In the genomic region with DNA sequence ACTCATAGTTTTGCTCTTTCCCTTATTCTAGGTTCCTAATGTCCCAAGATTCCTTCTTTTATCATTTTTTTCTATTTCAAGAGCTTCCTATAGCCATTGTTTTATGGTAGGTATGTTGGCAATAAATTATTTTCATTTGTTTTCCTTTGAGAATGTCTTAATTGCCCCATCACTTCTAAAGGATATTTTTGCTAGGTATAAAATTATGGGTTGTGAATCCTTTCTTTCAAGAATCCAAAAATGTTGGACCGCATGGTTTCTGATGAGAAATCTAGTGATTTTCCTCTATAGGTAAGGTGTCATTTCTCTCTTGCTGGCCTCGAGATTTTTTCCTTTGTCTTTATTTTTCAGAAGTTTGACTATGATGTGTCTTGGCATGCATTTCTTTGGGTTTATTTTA, we compare ENCODE assay signal across 35 cellular contexts. TPM values are rescaled to one million over a fixed set of nuclear protein-coding genes. Genes with fewer than 3 reads are reported as not detected.
DNase-seq lines count a peak whose midpoint lies in the region; ATAC-seq, FAIRE-seq and TF ChIP-seq lines count a peak whose summit lies in the region.
"Had no signal": no experiment of that assay in that cellular context is flagged by ENCODE, and none has a peak within 500 bp of the region (broad histone marks: within the 10 kb centered on the region; RNA-seq: fewer than 3 reads in every experiment).

No MANE protein-coding gene starts in this region.

- intact Hi-C loops in HepG2 (cut with micrococcal nuclease; ENCODE audit: unreplicated experiment), result no loop called here
- intact Hi-C loops in right lobe of liver (cut with DNase I), result no loop called here
- intact Hi-C loops in K562 (cut with micrococcal nuclease), result no loop called here
- intact Hi-C loops in activated T-helper 2 cell treated with anti-CD3 and anti-CD28 coated beads, Interferon-gamma antibody, Interleukin-2, Interleukin-4, amounts not matched to agents 10 μg/mL and 5 μg/mL and 100 μg/mL, durations not matched to agents 14 hours and 24 hours and 36 hours (cut with micrococcal nuclease), result no loop called here

- in situ Hi-C loops in HepG2 (cut with HindIII; ENCODE audit: extremely low pct_ligation_motif_present, low pct_unique_long_range_greater_than_20kb), result no loop called here
- in situ Hi-C loops in K562 (cut with MboI), result no loop called here

- H3K4me2 ChIP-seq in HepG2 (ENCODE audit: low read depth, low read length) (no peak overlapping the region), K562 (ENCODE audit: insufficient read depth, low read length) (no peak overlapping the region)
- H3K4me2 ChIP-seq: A549; BLaER1; BLaER1 treated with 17β-estradiol and CSF1 and Interleukin-3, amounts not matched to agents 10 nM and 100 nM had no signal

- H3K79me2 ChIP-seq in HepG2 (ENCODE audit: insufficient read depth, low read length) (no peaks in the 10 kb centered on the region), K562 (ENCODE audit: control insufficient read depth, insufficient read depth, low read length) (no peaks in the 10 kb centered on the region)

- H3K4me3 ChIP-seq in HepG2 (replicated peaks in 1 of 3; ENCODE audit: insufficient read depth in 1 of 3, low read depth in 2 of 3, low read length in 3 of 3) (no peak overlapping the region), right lobe of liver (no peak overlapping the region), HEK293 (ENCODE audit: low read depth, low read length) (no peak overlapping the region), K562 (no peak overlapping the region)
- H3K4me3 ChIP-seq: A549; BLaER1; BLaER1 treated with 17β-estradiol and CSF1 and Interleukin-3, amounts not matched to agents 10 nM and 100 nM had no signal

- no peak overlapping the region for H3K27ac Mint-ChIP-seq in activated T-helper 2 cell treated with anti-CD3 and anti-CD28 coated beads, Interferon-gamma antibody, Interleukin-2, Interleukin-4, amounts not matched to agents 10 μg/mL and 5 μg/mL and 100 μg/mL, durations not matched to agents 14 hours and 24 hours and 36 hours
- H3K27ac Mint-ChIP-seq: B cell; CD14-positive monocyte; CD4-positive, alpha-beta memory T cell; CD4-positive, alpha-beta T cell; CD4-positive, CD25-positive, alpha-beta regulatory T cell; CD8-positive, alpha-beta memory T cell; CD8-positive, alpha-beta T cell had no signal

- H3K36me3 Mint-ChIP-seq in activated T-helper 2 cell treated with anti-CD3 and anti-CD28 coated beads, Interferon-gamma antibody, Interleukin-2, Interleukin-4, amounts not matched to agents 10 μg/mL and 5 μg/mL and 100 μg/mL, durations not matched to agents 14 hours and 24 hours and 36 hours (ENCODE audit: low read depth), result no peaks in the 10 kb centered on the region
- H3K36me3 Mint-ChIP-seq: CD14-positive monocyte; CD8-positive, alpha-beta T cell had no signal

- TF ChIP-seq EP300 in HepG2 (IDR thresholded peaks at IDR 0.05; ENCODE audit: low read depth in 2 of 2, low read length in 2 of 2) (no peak), HepG2 (CRISPR knock-in tag; IDR thresholded peaks at IDR 0.05; ENCODE audit: borderline replicate concordance) (no peak), K562 (IDR thresholded peaks at IDR 0.05; ENCODE audit: low read length) (no peak)

- no peak overlapping the region for H3K27ac ChIP-seq in HepG2 (ENCODE audit: extremely low read length, insufficient read depth, low read length)
- no peak overlapping the region for H3K27ac ChIP-seq in right lobe of liver
- H3K27ac ChIP-seq in HEK293 (ENCODE audit: extremely low read depth, low read depth, low read length), result no peak overlapping the region
- no peak overlapping the region for H3K27ac ChIP-seq in K562 (ENCODE audit: extremely low read depth, low read depth, low read length)
- H3K27ac ChIP-seq: 22Rv1; A549; BLaER1; BLaER1 treated with 17β-estradiol and CSF1 and Interleukin-3, amounts not matched to agents 10 nM and 100 nM; C4-2B had no signal

- no peaks in the 10 kb centered on the region for H3K4me1 Mint-ChIP-seq in activated T-helper 2 cell treated with anti-CD3 and anti-CD28 coated beads, Interferon-gamma antibody, Interleukin-2, Interleukin-4, amounts not matched to agents 10 μg/mL and 5 μg/mL and 100 μg/mL, durations not matched to agents 14 hours and 24 hours and 36 hours (ENCODE audit: low read depth)
- H3K4me1 Mint-ChIP-seq: B cell had no signal

- DNase-seq in HepG2 (ENCODE audit: low spot score), result no peak
- no peak for DNase-seq in right lobe of liver
- no peak for DNase-seq in K562 (ENCODE audit: extremely low read depth in 1 of 4, low spot score in 3 of 4)
- DNase-seq in activated T-helper 2 cell treated with anti-CD3 and anti-CD28 coated beads, Interferon-gamma antibody, Interleukin-2, Interleukin-4, amounts not matched to agents 10 μg/mL and 5 μg/mL and 100 μg/mL, durations not matched to agents 14 hours and 24 hours and 36 hours (ENCODE audit: low spot score), result no peak
- DNase-seq: 8988T; ACHN; AML-193; BE2C; C1 segment of cervical spinal cord; Caco-2; Calu3; CD4-positive, alpha-beta memory T cell; CD4-positive, alpha-beta T cell; CD4-positive, CD25-positive, alpha-beta regulatory T cell; CD8-positive, alpha-beta memory T cell; CD8-positive, alpha-beta T cell; COR-L47; DMS 273 treated with DMSO at 0.1 percent for 48 hours; DMS153; DMS53; DMS79; DMS79 treated with DMSO at 0.1 percent for 48 hours; DND-41; EL had no signal

- no peaks in the 10 kb centered on the region for H3K9me1 ChIP-seq in K562 (ENCODE audit: control insufficient read depth, insufficient read depth, low read length)

- POLR2A ChIA-PET in HepG2 (lab: Yijun Ruan, JAX) (no interaction called here), HEK293 (lab: Yijun Ruan, JAX) (no interaction called here), K562 (lab: Yijun Ruan, JAX) (no interaction called here)

- peaks cover 4% of the 10 kb centered on the region for H3K27me3 Mint-ChIP-seq in activated T-helper 2 cell treated with anti-CD3 and anti-CD28 coated beads, Interferon-gamma antibody, Interleukin-2, Interleukin-4, amounts not matched to agents 10 μg/mL and 5 μg/mL and 100 μg/mL, durations not matched to agents 14 hours and 24 hours and 36 hours (ENCODE audit: low read depth)

- WGBS in HepG2 (ENCODE audit: low lambda C conversion rate), result 44% methylated on average over 2 of the region's 2 CpGs
- WGBS in right lobe of liver (ENCODE audit: insufficient coverage, low coverage, low lambda C conversion rate, missing lambda C conversion rate), result 64% methylated on average over 2 of the region's 2 CpGs
- WGBS in K562 (ENCODE audit: insufficient coverage, low coverage, missing lambda C conversion rate), result 0% methylated on average over 2 of the region's 2 CpGs

- peaks cover 39% of the 10 kb centered on the region for H3K9me3 Mint-ChIP-seq in activated T-helper 2 cell treated with anti-CD3 and anti-CD28 coated beads, Interferon-gamma antibody, Interleukin-2, Interleukin-4, amounts not matched to agents 10 μg/mL and 5 μg/mL and 100 μg/mL, durations not matched to agents 14 hours and 24 hours and 36 hours

- H2AFZ ChIP-seq in HepG2 (ENCODE audit: low read length) (no peak overlapping the region), K562 (ENCODE audit: low read depth, low read length) (no peak overlapping the region)

- FAIRE-seq in HepG2 (lab: Jason Lieb, UNC) (no peak), K562 (lab: Jason Lieb, UNC) (no peak)
- FAIRE-seq: A204.1, A549, D721Med had no signal

- H3K4me1 ChIP-seq in HepG2 (ENCODE audit: insufficient read depth, low read length) (no peaks in the 10 kb centered on the region), right lobe of liver (no peaks in the 10 kb centered on the region), HEK293 (ENCODE audit: control insufficient read depth, insufficient read depth, low read length) (no peaks in the 10 kb centered on the region), K562 (replicated peaks in 1 of 2; ENCODE audit: control insufficient read depth in 2 of 2, insufficient read depth in 2 of 2, low read length in 2 of 2) (no peaks in the 10 kb centered on the region)
- H3K4me1 ChIP-seq: A549, BE2C, BLaER1, Caco-2 had no signal

- TF ChIP-seq CTCF in HepG2 (CRISPR knock-in tag; IDR thresholded peaks at IDR 0.05) (no peak), right lobe of liver (IDR thresholded peaks at IDR 0.05) (no peak), HEK293 (tag by site-specific recombination; IDR thresholded peaks at IDR 0.05) (no peak), K562 (IDR thresholded peaks at IDR 0.05 in 2 of 3, conservative IDR thresholded peaks at IDR 0.05 in 1 of 3; ENCODE audit: insufficient read depth in 2 of 3, low read depth in 1 of 3, low read length in 3 of 3) (no peak)

- H3K4me3 Mint-ChIP-seq in activated T-helper 2 cell treated with anti-CD3 and anti-CD28 coated beads, Interferon-gamma antibody, Interleukin-2, Interleukin-4, amounts not matched to agents 10 μg/mL and 5 μg/mL and 100 μg/mL, durations not matched to agents 14 hours and 24 hours and 36 hours (ENCODE audit: low read depth), result no peak overlapping the region
- H3K4me3 Mint-ChIP-seq: B cell; CD14-positive monocyte; CD4-positive, alpha-beta memory T cell; CD4-positive, alpha-beta T cell; CD4-positive, CD25-positive, alpha-beta regulatory T cell; CD8-positive, alpha-beta memory T cell; CD8-positive, alpha-beta T cell had no signal

- no peaks in the 10 kb centered on the region for H4K20me1 ChIP-seq in HepG2 (ENCODE audit: insufficient read depth, low read length)
- no peaks in the 10 kb centered on the region for H4K20me1 ChIP-seq in K562 (replicated peaks; ENCODE audit: control insufficient read depth, insufficient read depth, low read length)
- H4K20me1 ChIP-seq: BLaER1; BLaER1 treated with 17β-estradiol and CSF1 and Interleukin-3, amounts not matched to agents 10 nM and 100 nM had no signal

- H3K9ac ChIP-seq in HepG2 (ENCODE audit: insufficient read depth, low read depth, low read length), result no peak overlapping the region
- no peak overlapping the region for H3K9ac ChIP-seq in K562 (ENCODE audit: insufficient read depth in 1 of 2, low read depth in 2 of 2, low read length in 2 of 2)
- H3K9ac ChIP-seq: BLaER1; BLaER1 treated with 17β-estradiol and CSF1 and Interleukin-3, amounts not matched to agents 10 nM and 100 nM had no signal

- TF ChIP-seq RAD21 in HepG2 (CRISPR knock-in tag; IDR thresholded peaks at IDR 0.05) (no peak), K562 (CRISPR knock-in tag; conservative IDR thresholded peaks at IDR 0.05 in 1 of 2, IDR thresholded peaks at IDR 0.05 in 1 of 2) (no peak)

- no peaks in the 10 kb centered on the region for H3K36me3 ChIP-seq in HepG2 (replicated peaks in 1 of 2; ENCODE audit: control insufficient read depth in 1 of 2, insufficient read depth in 2 of 2, low read length in 2 of 2)
- H3K36me3 ChIP-seq in right lobe of liver, result no peaks in the 10 kb centered on the region
- H3K36me3 ChIP-seq in HEK293 (ENCODE audit: control insufficient read depth in 2 of 2, insufficient read depth in 1 of 2, low read length in 2 of 2), result no peaks in the 10 kb centered on the region
- no peaks in the 10 kb centered on the region for H3K36me3 ChIP-seq in K562 (ENCODE audit: control insufficient read depth, insufficient read depth, low read length)
- H3K36me3 ChIP-seq: BE2C; BLaER1; BLaER1 treated with 17β-estradiol and CSF1 and Interleukin-3, amounts not matched to agents 10 nM and 100 nM had no signal

- H3K27me3 ChIP-seq in HepG2 (ENCODE audit: control insufficient read depth in 1 of 2, insufficient read depth in 2 of 2, low read length in 2 of 2) (peaks cover 0 to 9% of the 10 kb centered on the region in 2 experiments; a peak in 1 of 5 replicates), right lobe of liver (no peaks in the 10 kb centered on the region), K562 (ENCODE audit: control insufficient read depth in 2 of 2, insufficient read depth in 2 of 2, low read length in 2 of 2) (peaks cover 0 to 5% of the 10 kb centered on the region in 2 experiments; a peak in 3 of 5 replicates)
- H3K27me3 ChIP-seq: BLaER1; BLaER1 treated with 17β-estradiol and CSF1 and Interleukin-3, amounts not matched to agents 10 nM and 100 nM had no signal

- CTCF ChIA-PET in HepG2 (lab: Yijun Ruan, JAX; ENCODE audit: low intra/inter-chr PET ratio, low total read pairs) (no interaction called here), HEK293 (lab: Yijun Ruan, JAX) (interaction anchor here (0.6 kb wide), 1 partner anchor 12 kb away, joined by 4 read pairs; no protein-coding TSS in a partner anchor), K562 (lab: Yijun Ruan, JAX; ENCODE audit: low intra/inter-chr PET ratio) (no interaction called here)

- no peak for TF ChIP-seq POLR2A in HepG2 (IDR thresholded peaks at IDR 0.05; ENCODE audit: insufficient read depth in 1 of 2, low read depth in 2 of 2, low read length in 2 of 2)
- TF ChIP-seq POLR2A in right lobe of liver (IDR thresholded peaks at IDR 0.05), result no peak
- TF ChIP-seq POLR2A in K562 (conservative IDR thresholded peaks at IDR 0.05), result no peak

- H3K9me3 ChIP-seq in HepG2 (ENCODE audit: low read length) (peaks cover 28% of the 10 kb centered on the region), right lobe of liver (peaks cover 0 to 10% (median 0%) of the 10 kb centered on the region in 4 donors), HEK293 (ENCODE audit: control insufficient read depth, insufficient read depth, low read depth, low read length) (no peaks in the 10 kb centered on the region; the same call in 1 of the 2 replicates), K562 (replicated peaks; ENCODE audit: control insufficient read depth, insufficient read depth, low read depth, low read length) (no peaks in the 10 kb centered on the region)
- H3K9me3 ChIP-seq: BE2C had no signal

- no TSS peak for BruUV-seq in HepG2 (replicated peaks; lab: Mats Ljungman, UMichigan)
- no TSS peak for BruUV-seq in K562 (replicated peaks; lab: Mats Ljungman, UMichigan)

- ATAC-seq in HepG2 (no peak), right lobe of liver (no peak), K562 (no peak), GM19452 (IDR thresholded peaks at IDR 0.05; ENCODE audit: unreplicated experiment) (no peak)
- ATAC-seq: A549; CD8-positive, alpha-beta T cell had no signal

RNA-seq across cellular contexts. Expression of gene RTL6, which starts 22.3 kb away (rescaled TPM):
- total RNA-seq in HepG2 (2016; rRNA removed; fragmentation: Illumina TruSeq; extraction: Trizol), result not detected in 2 replicates
- total RNA-seq in HepG2 (2016; cell fraction: cytosol; rRNA removed; fragmentation: Illumina TruSeq; extraction: Trizol; ENCODE audit: low read depth), result not detected in 2 replicates
- not detected in 2 replicates for total RNA-seq in HepG2 (2016; cell fraction: insoluble cytoplasmic fraction; rRNA removed; fragmentation: Illumina TruSeq; extraction: Trizol)
- not detected in 2 replicates for total RNA-seq in HepG2 (2016; cell fraction: membrane; rRNA removed; fragmentation: Illumina TruSeq; extraction: Trizol)
- total RNA-seq in HepG2 (2016; cell fraction: nucleus; rRNA removed; fragmentation: Illumina TruSeq; extraction: Trizol), result not detected in 2 replicates
- not detected in 2 replicates for polyA plus RNA-seq in HepG2 (2011; rRNA removed)
- not detected in 2 replicates for polyA plus RNA-seq in HepG2 (2011; cell fraction: cytosol; rRNA removed)
- not detected in 2 replicates for polyA plus RNA-seq in HepG2 (2011; cell fraction: nucleus; rRNA removed)
- not detected in 2 replicates for polyA plus RNA-seq in HepG2 (2012)
- not detected in 2 replicates for polyA plus RNA-seq in HepG2 (2016; cell fraction: cytosol; fragmentation: Illumina TruSeq; extraction: Trizol; ENCODE audit: low read depth)
- polyA plus RNA-seq in HepG2 (2016; cell fraction: insoluble cytoplasmic fraction; fragmentation: Illumina TruSeq; extraction: Trizol; ENCODE audit: low read depth), result not detected in 2 replicates
- not detected in 2 replicates for polyA plus RNA-seq in HepG2 (2016; cell fraction: membrane; fragmentation: Illumina TruSeq; extraction: Trizol; ENCODE audit: low read depth)
- polyA plus RNA-seq in HepG2 (2016; cell fraction: nucleus; fragmentation: Illumina TruSeq; extraction: Trizol; ENCODE audit: insufficient read depth, low read depth), result not detected in 2 replicates
- polyA minus RNA-seq in HepG2 (2011; rRNA and poly(A)+ RNA removed; ENCODE audit: low replicate concordance), result 75.9 TPM in 1 of 2 replicates, not detected in the other
- 0.20 and 0.62 TPM in 2 replicates for polyA minus RNA-seq in HepG2 (2011; cell fraction: cytosol; rRNA and poly(A)+ RNA removed)
- polyA minus RNA-seq in HepG2 (2011; cell fraction: nucleus; rRNA and poly(A)+ RNA removed), result 0.25 and 0.26 TPM in 2 replicates
- total RNA-seq in right lobe of liver, result 1 to 10 TPM; 3.2 to 4.8 (median 4.2) TPM
- 2.3 and 6.4 TPM in 2 replicates for total RNA-seq in K562 (2011; cell fraction: chromatin; rRNA removed; ENCODE audit: low replicate concordance)
- total RNA-seq in K562 (2011; cell fraction: nucleolus; rRNA removed), result 5.3 and 7.7 TPM in 2 replicates
- 3.8 and 5.5 TPM in 2 replicates for total RNA-seq in K562 (2011; cell fraction: nucleoplasm; rRNA removed)
- total RNA-seq in K562 (2014; rRNA removed), result 3.4 and 5.0 TPM in 2 replicates
- 2.5 and 3.2 TPM in 2 replicates for total RNA-seq in K562 (2014; rRNA removed; fragmentation: Illumina TruSeq; extraction: Trizol)
- total RNA-seq in K562 (2015; rRNA removed; fragmentation: Illumina TruSeq; extraction: Trizol), result 4.0 and 4.2 TPM in 2 replicates
- total RNA-seq in K562 (2021), result 6.6 and 7.1 TPM in 2 replicates
- 0.73 and 2.0 TPM in 2 replicates for polyA plus RNA-seq in K562 (2011; rRNA removed)
- polyA plus RNA-seq in K562 (2011; cell fraction: cytosol; rRNA removed), result 1.1 and 4.2 TPM in 2 replicates
- 0.69 and 2.0 TPM in 2 replicates for polyA plus RNA-seq in K562 (2011; cell fraction: nucleus; rRNA removed)
- 4.8 and 6.4 TPM in 2 replicates for polyA plus RNA-seq in K562 (2012)
- 4.5 and 4.9 TPM in 2 replicates for polyA plus RNA-seq in K562 (2014; fragmentation: Illumina TruSeq; extraction: Trizol)
- polyA plus RNA-seq in K562 (2014; fragmentation: Nextera tagmentation; extraction: Ambion mirVana), result 1 to 10 TPM; 1.0 to 1.1 TPM
- polyA plus RNA-seq in K562 (2014; rRNA removed), result 2.8 and 3.7 TPM in 2 replicates
- polyA minus RNA-seq in K562 (2011; rRNA and poly(A)+ RNA removed), result 1.4 and 4.3 TPM in 2 replicates
- 2.2 and 3.6 TPM in 2 replicates for polyA minus RNA-seq in K562 (2011; cell fraction: cytosol; rRNA and poly(A)+ RNA removed)
- polyA minus RNA-seq in K562 (2011; cell fraction: nucleus; rRNA and poly(A)+ RNA removed), result 2.6 and 4.3 TPM in 2 replicates
- total RNA-seq in activated T-helper 2 cell treated with anti-CD3 and anti-CD28 coated beads, Interferon-gamma antibody, Interleukin-2, Interleukin-4, amounts not matched to agents 10 μg/mL and 5 μg/mL and 100 μg/mL, durations not matched to agents 14 hours and 24 hours and 36 hours, result 7.4 and 8.2 TPM in 2 replicates

Comparison
In these comparisons a context has a peak if more than half of its experiments do, and no peak if none do; other contexts are left out.
1. Of the 241 proteins assayed by ChIP-seq in both HepG2 and K562: peak only in HepG2: none; only in K562: none; in both: ZFP1; in neither: 240.